ENCODE assay signal across 8 cellular contexts in the genomic region with DNA sequence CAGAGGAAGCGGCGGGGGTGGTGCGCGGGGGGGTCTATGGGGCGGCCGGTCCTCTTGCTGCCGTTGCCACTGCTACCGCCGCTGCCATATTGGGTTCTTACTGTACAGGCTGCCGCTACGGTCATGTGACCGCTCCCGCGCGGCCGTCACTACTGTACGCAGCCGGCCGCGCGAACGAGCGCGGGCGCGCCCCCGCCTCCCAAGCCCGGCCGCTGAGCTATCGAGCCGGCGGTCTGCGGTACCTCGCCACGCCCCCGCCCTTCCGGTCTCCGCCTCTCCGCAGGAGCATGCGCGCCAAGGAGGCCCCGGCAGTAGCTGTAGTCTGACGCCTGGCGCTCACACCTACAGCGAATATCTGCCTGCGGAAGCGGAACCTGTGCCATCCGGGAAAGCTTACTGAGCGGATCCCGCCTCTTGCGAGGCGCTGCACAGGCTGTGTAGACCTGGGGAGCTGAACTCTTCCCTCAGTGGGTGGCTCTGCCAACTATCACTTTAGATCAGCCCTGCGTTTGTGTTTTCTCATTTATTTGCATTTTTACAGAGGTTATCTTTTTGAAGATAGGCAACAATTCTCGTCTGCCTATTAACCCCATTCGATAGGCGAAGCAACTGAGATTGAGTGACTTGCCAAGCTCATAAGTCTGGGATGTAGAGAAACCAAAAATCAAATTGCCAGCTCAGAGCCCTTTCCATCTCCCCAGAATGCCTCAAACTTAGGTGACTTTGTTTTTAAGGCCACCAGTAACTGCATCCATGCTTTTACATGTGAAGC. TPM values are rescaled to one million over a fixed set of nuclear protein-coding genes. Genes with fewer than 3 reads are reported as not detected.
DNase-seq lines count a peak whose midpoint lies in the region; ATAC-seq and TF ChIP-seq lines count a peak whose summit lies in the region.

A gene (minus strand): TSS at position 127 of the 772 bp plus-strand sequence. CDS start 265 bp downstream, outside the sequence.

- peak within 1 kb of the TSS; percentile 97 for H3K4me3 Mint-ChIP-seq in activated naive CD8-positive, alpha-beta T cell
- peak within 1 kb of the TSS; percentile 96 for H3K4me3 Mint-ChIP-seq in glutamatergic neuron (ENCODE audit: unreplicated experiment)

- TF ChIP-seq CTCF in GM10248 (IDR thresholded peaks at IDR 0.05; ENCODE audit: control extremely low read depth, extremely low read depth, low read depth, missing control alignments) (no peak), glutamatergic neuron (IDR thresholded peaks at IDR 0.05; ENCODE audit: partially characterized antibody, unreplicated experiment) (no peak), osteoblast (IDR thresholded peaks at IDR 0.05; ENCODE audit: extremely low read depth, low read depth, low read length) (no peak), thoracic aorta (IDR thresholded peaks at IDR 0.05) (no peak)

- H3K79me2 ChIP-seq in osteoblast (ENCODE audit: insufficient read depth, low read length) = peaks cover 45% of the 10 kb centered on the region

- H4K20me1 ChIP-seq in osteoblast (ENCODE audit: insufficient read depth, low read length) = peaks cover 30% of the 10 kb centered on the region

- H3K27ac ChIP-seq in osteoblast (ENCODE audit: low read depth, low read length) (peak within 1 kb of the TSS; percentile 97), thoracic aorta (peak within 1 kb of the TSS; percentile 79 to 82)

- no peaks in the 10 kb centered on the region for H3K9me3 ChIP-seq in osteoblast (ENCODE audit: low read depth, low read length)
- H3K9me3 ChIP-seq in thoracic aorta = no peaks in the 10 kb centered on the region

- H3K27me3 ChIP-seq in osteoblast (ENCODE audit: insufficient read depth, low read length) (no peaks in the 10 kb centered on the region), thoracic aorta (replicated peaks; ENCODE audit: insufficient read depth) (no peaks in the 10 kb centered on the region)

- peaks cover 18% of the 10 kb centered on the region for H3K4me1 ChIP-seq in osteoblast (ENCODE audit: insufficient read depth, low read length)
- peaks cover 8 to 19% of the 10 kb centered on the region in 2 donors for H3K4me1 ChIP-seq in thoracic aorta (ENCODE audit: control insufficient read depth in 1 of 2, low read depth in 2 of 2)

- peak within 1 kb of the TSS; percentile 99 for H3K4me3 ChIP-seq in osteoblast (ENCODE audit: insufficient read depth, low read length)
- H3K4me3 ChIP-seq in thoracic aorta = peak within 1 kb of the TSS; percentile 98

- no peaks in the 10 kb centered on the region for H3K27me3 Mint-ChIP-seq in activated naive CD8-positive, alpha-beta T cell
- peaks cover 4% of the 10 kb centered on the region for H3K27me3 Mint-ChIP-seq in glutamatergic neuron (ENCODE audit: unreplicated experiment)

- POLR2A ChIA-PET in GM10248 (lab: Yijun Ruan, JAX) = interaction anchor here (0.6 to 0.8 kb wide), 3 partner anchors 18 to 1172 kb away, joined by 3 read pairs; a partner anchor contains a TSS

- H3K27ac Mint-ChIP-seq in activated naive CD8-positive, alpha-beta T cell = peak within 1 kb of the TSS; percentile 98
- H3K27ac Mint-ChIP-seq in glutamatergic neuron (ENCODE audit: unreplicated experiment) = peak within 1 kb of the TSS; percentile 94

- DNase-seq in GM10248 (ENCODE audit: extremely low spot score) (peak; percentile 95), NCI-H1105 (lab: John Stamatoyannopoulos, UW) (peak; percentile 96), SKM-1 treated with dmso at 0.1 percent for 144 hours (lab: John Stamatoyannopoulos, UW; ENCODE audit: unreplicated experiment) (peak; percentile 98), glutamatergic neuron (peak; percentile 98), osteoblast (ENCODE audit: insufficient read length, low spot score, missing footprints) (peak; percentile 95), thoracic aorta (ENCODE audit: low spot score) (peak; percentile 80)

- H3K9me3 Mint-ChIP-seq in activated naive CD8-positive, alpha-beta T cell (ENCODE audit: low read depth) = no peaks in the 10 kb centered on the region
- H3K9me3 Mint-ChIP-seq in glutamatergic neuron (ENCODE audit: unreplicated experiment) = peaks cover 2% of the 10 kb centered on the region

- H3K4me2 ChIP-seq in osteoblast (ENCODE audit: insufficient read depth, low read length) = peak within 1 kb of the TSS; percentile 98

- H3K36me3 Mint-ChIP-seq in activated naive CD8-positive, alpha-beta T cell = peaks cover 6% of the 10 kb centered on the region
- no peaks in the 10 kb centered on the region for H3K36me3 Mint-ChIP-seq in glutamatergic neuron (ENCODE audit: unreplicated experiment)

- H3K36me3 ChIP-seq in osteoblast (ENCODE audit: insufficient read depth, low read length) (peaks cover 11% of the 10 kb centered on the region), thoracic aorta (no peaks in the 10 kb centered on the region)

- H3K4me1 Mint-ChIP-seq in activated naive CD8-positive, alpha-beta T cell (ENCODE audit: low read depth) = peaks cover 44% of the 10 kb centered on the region
- H3K4me1 Mint-ChIP-seq in glutamatergic neuron (ENCODE audit: low read depth, unreplicated experiment) = peaks cover 5% of the 10 kb centered on the region

- CTCF ChIA-PET in GM10248 (lab: Yijun Ruan, JAX) = interaction anchor here (0.8 to 2.6 kb wide), 7 partner anchors 9 to 368 kb away, joined by 3 to 22 read pairs (median 3); no protein-coding TSS in a partner anchor

- H2AFZ ChIP-seq in osteoblast (ENCODE audit: low read length) = peak within 1 kb of the TSS; percentile 99

- peak; percentile 87 for ATAC-seq in HG02623 (IDR thresholded peaks at IDR 0.05; ENCODE audit: unreplicated experiment)
- peak; percentile 91 for ATAC-seq in thoracic aorta (ENCODE audit: insufficient number of reproducible peaks, low FRiP score, low read depth)

RNA-seq across cellular contexts. Expression of the gene that starts here (rescaled TPM):
- total RNA-seq in glutamatergic neuron (ENCODE audit: unreplicated experiment) = 19.9 TPM
- 13.0 and 15.0 TPM in 2 replicates for total RNA-seq in osteoblast
- total RNA-seq in thoracic aorta = 10 to 100 TPM; 14.5 to 15.6 TPM

Comparison
In these comparisons a context has a peak if more than half of its experiments do, and no peak if none do; other contexts are left out.
1. Peak in every context shown above with its lines: DNase-seq, ATAC-seq, H3K4me3 ChIP-seq and H3K27ac ChIP-seq.